Comparison of ENCODE assay signal across 21 cellular contexts in the genomic region with DNA sequence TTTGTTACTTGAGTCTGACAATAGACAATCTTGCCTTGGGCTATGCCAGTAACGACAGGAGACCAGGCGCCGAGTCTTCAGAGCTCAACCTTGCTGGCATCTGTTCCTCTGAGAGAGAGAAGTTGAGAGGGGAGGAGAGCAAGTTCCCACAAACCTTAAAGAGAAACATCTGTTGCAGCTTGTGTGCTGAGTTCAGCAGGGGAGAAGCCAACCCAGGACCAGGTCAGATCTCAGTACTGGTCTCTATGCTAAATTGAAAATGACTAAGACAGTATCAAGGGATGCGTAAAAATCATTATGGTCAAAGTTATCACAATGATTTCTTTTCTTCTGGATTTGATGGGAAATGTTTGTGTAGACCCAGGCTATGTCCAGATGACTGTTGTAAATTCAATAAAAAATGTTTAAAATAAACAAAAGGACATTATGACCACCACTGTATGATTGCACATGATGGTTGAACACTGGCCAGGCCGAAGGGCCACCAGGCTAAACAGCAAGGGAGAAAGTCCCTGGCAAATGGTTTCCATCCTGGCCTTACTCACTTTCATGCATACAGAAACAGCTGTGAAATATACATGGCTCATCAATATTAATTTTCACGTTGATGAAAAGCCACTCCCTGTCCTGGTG.
DNase-seq lines count a peak whose midpoint lies in the region; FAIRE-seq and TF ChIP-seq lines count a peak whose summit lies in the region.
"Had no signal": no experiment of that assay in that cellular context is flagged by ENCODE, and none has a peak within 500 bp of the region (broad histone marks: within the 10 kb centered on the region; RNA-seq: fewer than 3 reads in every experiment).

No MANE protein-coding gene starts in this region.

- H3K36me3 Mint-ChIP-seq in nephron (ENCODE audit: low read depth): no peaks in the 10 kb centered on the region
- H3K36me3 Mint-ChIP-seq: activated naive CD8-positive, alpha-beta T cell had no signal

- TF ChIP-seq CTCF in nephron (IDR thresholded peaks at IDR 0.05; ENCODE audit: unreplicated experiment in 3 of 3): no peak
- TF ChIP-seq CTCF in GM20000 (IDR thresholded peaks at IDR 0.05; ENCODE audit: extremely low read depth, missing control alignments): no peak

- no peaks in the 10 kb centered on the region for H3K9me3 Mint-ChIP-seq in nephron
- H3K9me3 Mint-ChIP-seq: CD8-positive, alpha-beta memory T cell; neural crest cell had no signal

- peaks cover 7% of the 10 kb centered on the region for H3K27me3 Mint-ChIP-seq in nephron (ENCODE audit: low read depth)
- H3K27me3 Mint-ChIP-seq: activated naive CD8-positive, alpha-beta T cell had no signal

- no peak for FAIRE-seq in RCC 7860 (lab: Jason Lieb, UNC)

- no peak overlapping the region for H3K4me3 Mint-ChIP-seq in nephron
- H3K4me3 Mint-ChIP-seq: activated naive CD8-positive, alpha-beta T cell; CD8-positive, alpha-beta memory T cell; neural crest cell had no signal

- DNase-seq in DMS 273 treated with DMSO at 0.1 percent for 48 hours (lab: John Stamatoyannopoulos, UW): peak; percentile 15
- DNase-seq in LHCN-M2 (ENCODE audit: low read depth): peak; percentile 24
- peak; percentile 58 for DNase-seq in brain pericyte (ENCODE audit: low read depth, low spot score)
- DNase-seq in GM20000 (ENCODE audit: low spot score): no peak
- DNase-seq in activated naive CD4-positive, alpha-beta T cell treated with Interleukin-2 at 50 U/mL for 16 hours: no peak
- DNase-seq in RCC 7860 (ENCODE audit: low spot score): no peak
- no peak for DNase-seq in hippocampal formation (lab: John Stamatoyannopoulos, UW)
- DNase-seq: activated CD4-positive, alpha-beta T cell treated with anti-CD3 and anti-CD28 coated beads for 1 hour; body of pancreas; CD8-positive, alpha-beta memory T cell; foreskin keratinocyte; left ventricle myocardium superior; midbrain; MV-4-11; NCI-H2029; NCI-H510A treated with DMSO at 0.1 percent for 48 hours; stimulated activated CD4-positive, alpha-beta T cell treated with anti-CD3 and anti-CD28 coated beads, Interleukin-2, amount 100 ng/mL, for 24 hours; stimulated activated naive CD4-positive, alpha-beta T cell had no signal

- H3K27ac Mint-ChIP-seq in nephron: peak overlapping the region; percentile 54 to 83 (median 76)
- H3K27ac Mint-ChIP-seq: activated naive CD8-positive, alpha-beta T cell had no signal

- peaks cover 9% of the 10 kb centered on the region for H3K4me1 Mint-ChIP-seq in nephron
- H3K4me1 Mint-ChIP-seq: neural crest cell had no signal

Comparison
In these comparisons a context has a peak if more than half of its experiments do, and no peak if none do; other contexts are left out.
1. DNase-seq: peak in DMS 273 treated with DMSO at 0.1 percent for 48 hours (single experiment), LHCN-M2 (single experiment) and brain pericyte (single experiment); none in GM20000 (single experiment), activated naive CD4-positive, alpha-beta T cell treated with Interleukin-2 at 50 U/mL for 16 hours (single experiment), RCC 7860 (single experiment) and hippocampal formation (0 of 2).